ENCODE assay signal across 9 cellular contexts in the genomic region with DNA sequence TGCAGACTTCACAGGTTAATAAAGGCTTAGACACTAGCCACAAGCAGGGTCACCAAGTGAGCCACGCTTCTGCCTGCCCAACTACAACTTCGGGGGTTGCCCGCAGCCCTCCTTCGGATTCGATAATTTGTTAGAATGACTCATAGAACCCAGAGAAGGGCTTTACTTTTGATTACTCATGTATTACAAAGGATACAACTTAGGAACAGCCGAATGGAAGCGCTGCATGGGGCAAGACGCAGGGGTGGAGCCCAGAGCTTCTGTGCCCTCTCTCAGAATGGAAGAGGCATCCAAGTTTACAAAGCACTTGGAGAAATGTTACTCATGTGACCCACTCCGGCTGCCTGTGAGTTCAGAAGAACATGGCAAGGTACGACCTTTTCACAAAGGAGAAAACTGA. TPM values are rescaled to one million over a fixed set of nuclear protein-coding genes. Genes with fewer than 3 reads are reported as not detected.
DNase-seq lines count a peak whose midpoint lies in the region; ATAC-seq and TF ChIP-seq lines count a peak whose summit lies in the region.
"Had no signal": no experiment of that assay in that cellular context is flagged by ENCODE, and none has a peak within 500 bp of the region (broad histone marks: within the 10 kb centered on the region; RNA-seq: fewer than 3 reads in every experiment).

No MANE protein-coding gene starts in this region.

- H3K27me3 ChIP-seq in HCT116 (ENCODE audit: insufficient read depth, low read length), result peaks cover 20% of the 10 kb centered on the region; the same call in 1 of the 2 replicates
- peaks cover 2% of the 10 kb centered on the region for H3K27me3 ChIP-seq in fibroblast of lung (ENCODE audit: control insufficient read depth, insufficient read depth, low read length)
- peaks cover 9 to 18% (median 14%) of the 10 kb centered on the region in 3 donors for H3K27me3 ChIP-seq in skeletal muscle tissue (ENCODE audit: control insufficient read depth in 3 of 3, insufficient read depth in 3 of 3, low read length in 3 of 3)

- TF ChIP-seq CTCF in HCT116 (IDR thresholded peaks at IDR 0.05 in 2 of 3, conservative IDR thresholded peaks at IDR 0.05 in 1 of 3; ENCODE audit: borderline replicate concordance in 1 of 3, insufficient read depth in 1 of 3, low read depth in 2 of 3, low read length in 2 of 3), result no peak
- no peak for TF ChIP-seq CTCF in fibroblast of lung (conservative IDR thresholded peaks at IDR 0.05 in 1 of 2, IDR thresholded peaks at IDR 0.05 in 1 of 2; ENCODE audit: low read depth in 1 of 2, low read length in 2 of 2)
- no peak for TF ChIP-seq CTCF in omental fat pad (IDR thresholded peaks at IDR 0.05)

- no peak for TF ChIP-seq RAD21 in HCT116 (IDR thresholded peaks at IDR 0.05; ENCODE audit: low read depth)

- no peaks in the 10 kb centered on the region for H3K9me3 Mint-ChIP-seq in stimulated activated memory B cell treated with anti-CD40 and anti-IgM and Interleukin-4, amounts not matched to agents 10 μg/mL and 1 μg/mL and 100 μg/mL, for 72 hours

- H3K36me3 ChIP-seq in HCT116 (ENCODE audit: control insufficient read depth in 1 of 2, insufficient read depth in 2 of 2, low read length in 2 of 2), result no peaks in the 10 kb centered on the region
- no peaks in the 10 kb centered on the region for H3K36me3 ChIP-seq in fibroblast of lung (ENCODE audit: control insufficient read depth, insufficient read depth, low read length)
- H3K36me3 ChIP-seq in skeletal muscle tissue (ENCODE audit: control insufficient read depth in 3 of 3, insufficient read depth in 3 of 3, low read length in 3 of 3), result no peaks in the 10 kb centered on the region

- H3K79me2 ChIP-seq in HCT116 (ENCODE audit: insufficient read depth, low read length), result no peaks in the 10 kb centered on the region
- H3K79me2 ChIP-seq in fibroblast of lung (ENCODE audit: control insufficient read depth, insufficient read depth, low read length), result no peaks in the 10 kb centered on the region

- H3K9me2 ChIP-seq in HCT116 (ENCODE audit: insufficient read depth), result no peaks in the 10 kb centered on the region

- no TSS peak for BruUV-seq in HCT116 (replicated peaks; lab: Mats Ljungman, UMichigan)

- intact Hi-C loops in HCT116 (cut with micrococcal nuclease), result loop anchor here (5.0 kb wide), 1 partner anchor 123 kb away; no protein-coding TSS in a partner anchor

- H4K20me1 ChIP-seq in HCT116 (ENCODE audit: insufficient read depth), result no peaks in the 10 kb centered on the region
- H4K20me1 ChIP-seq in fibroblast of lung (ENCODE audit: control insufficient read depth, extremely low read depth, insufficient read depth, low read length), result no peaks in the 10 kb centered on the region

- DNase-seq in HCT116 (ENCODE audit: low read depth, low spot score), result no peak
- peak; percentile 8 for DNase-seq in SK-MEL-5 (ENCODE audit: low read depth, low spot score)
- DNase-seq in fibroblast of lung (ENCODE audit: low read depth in 2 of 2), result peak; percentile 39 to 77
- no peak for DNase-seq in omental fat pad (ENCODE audit: low spot score)
- DNase-seq: NCI-H1105 had no signal

- H3K9me3 ChIP-seq in HCT116 (ENCODE audit: control insufficient read depth in 1 of 2, insufficient read depth in 1 of 2, low read depth in 1 of 2, low read length in 2 of 2) (no peaks in the 10 kb centered on the region), fibroblast of lung (ENCODE audit: control insufficient read depth, insufficient read depth, low read depth, low read length) (no peaks in the 10 kb centered on the region), skeletal muscle tissue (ENCODE audit: control insufficient read depth in 3 of 3, low read length in 3 of 3) (no peaks in the 10 kb centered on the region)

- CTCF ChIA-PET in HCT116 (lab: Charles Lee), result interaction anchor here (0.8 to 6.8 kb wide), 6 partner anchors 9 to 157 kb away, joined by 3 to 72 read pairs (median 6); no protein-coding TSS in a partner anchor

- no peak for TF ChIP-seq POLR2A in HCT116 (IDR thresholded peaks at IDR 0.05; ENCODE audit: borderline replicate concordance, extremely low read depth, insufficient read depth, insufficient read length)

- peak overlapping the region; percentile 38 for H2AFZ ChIP-seq in HCT116 (ENCODE audit: low read depth, low read length, poor library complexity, severe bottlenecking)
- no peak overlapping the region for H2AFZ ChIP-seq in fibroblast of lung (ENCODE audit: low read length)

- RAD21 ChIA-PET in HCT116 (lab: Charles Lee; ENCODE audit: low non-redundant PET in 1 of 2, low total read pairs in 2 of 2, uncharacterized antibody in 2 of 2, unreplicated experiment in 2 of 2), result no interaction called here

- H3K4me3 ChIP-seq in HCT116 (replicated peaks in 1 of 2; ENCODE audit: low read depth in 1 of 2, low read length in 2 of 2) (peak overlapping the region in 1 of 2 experiments; percentile 18; a peak in 1 of 4 replicates), fibroblast of lung (replicated peaks in 1 of 4; ENCODE audit: control extremely low read depth in 1 of 4, insufficient read depth in 1 of 4, low read depth in 3 of 4, low read length in 4 of 4) (no peak overlapping the region), skeletal muscle tissue (ENCODE audit: low read length in 3 of 3) (no peak overlapping the region)

- H3K4me1 ChIP-seq in HCT116 (ENCODE audit: control insufficient read depth in 1 of 2, insufficient read depth in 2 of 2, low read length in 2 of 2) (peaks cover 10 to 24% of the 10 kb centered on the region in 2 experiments), fibroblast of lung (ENCODE audit: control insufficient read depth, extremely low read depth, insufficient read depth, low read length) (no peaks in the 10 kb centered on the region), skeletal muscle tissue (ENCODE audit: control insufficient read depth in 3 of 3, insufficient read depth in 3 of 3, low read length in 3 of 3) (peaks cover 14 to 34% (median 17%) of the 10 kb centered on the region in 3 donors)

- ATAC-seq in HCT116, result peak; percentile 56
- ATAC-seq in HG03159 (IDR thresholded peaks at IDR 0.05; ENCODE audit: unreplicated experiment), result no peak
- ATAC-seq in HG03135 (IDR thresholded peaks at IDR 0.05; ENCODE audit: unreplicated experiment), result no peak
- no peak for ATAC-seq in stimulated activated memory B cell treated with anti-CD40 and anti-IgM and Interleukin-4, amounts not matched to agents 10 μg/mL and 1 μg/mL and 100 μg/mL, for 72 hours
- ATAC-seq in omental fat pad (ENCODE audit: low FRiP score), result no peak

- H3K9ac ChIP-seq in HCT116 (ENCODE audit: low read length), result peak overlapping the region; percentile 19; the same call in 1 of the 2 replicates
- H3K9ac ChIP-seq in fibroblast of lung (ENCODE audit: insufficient read depth, low read length), result no peak overlapping the region
- H3K9ac ChIP-seq in skeletal muscle tissue (ENCODE audit: low read depth in 1 of 3, low read length in 3 of 3), result peak overlapping the region in 1 of 3 donors; percentile 23

- H3K4me2 ChIP-seq in HCT116 (ENCODE audit: low read length), result peak overlapping the region; percentile 54
- no peak overlapping the region for H3K4me2 ChIP-seq in fibroblast of lung (ENCODE audit: extremely low read depth, insufficient read depth, low read length)

- in situ Hi-C loops in SK-MEL-5 (cut with HindIII; ENCODE audit: low pct_unique_long_range_greater_than_20kb, low sequenced_read_pairs), result no loop called here

- no peak overlapping the region for H3K4me3 Mint-ChIP-seq in stimulated activated memory B cell treated with anti-CD40 and anti-IgM and Interleukin-4, amounts not matched to agents 10 μg/mL and 1 μg/mL and 100 μg/mL, for 72 hours

- H3K27ac ChIP-seq in HCT116 (ENCODE audit: low read depth, low read length), result no peak overlapping the region
- H3K27ac ChIP-seq in fibroblast of lung (ENCODE audit: insufficient read depth, low read length), result no peak overlapping the region
- peak overlapping the region; percentile 51 for H3K27ac ChIP-seq in skeletal muscle tissue (ENCODE audit: low read depth, low read length)

- H3K27me3 Mint-ChIP-seq in stimulated activated memory B cell treated with anti-CD40 and anti-IgM and Interleukin-4, amounts not matched to agents 10 μg/mL and 1 μg/mL and 100 μg/mL, for 72 hours, result peaks cover 60% of the 10 kb centered on the region

- no peak overlapping the region for H3K27ac Mint-ChIP-seq in stimulated activated memory B cell treated with anti-CD40 and anti-IgM and Interleukin-4, amounts not matched to agents 10 μg/mL and 1 μg/mL and 100 μg/mL, for 72 hours

- H3K4me1 Mint-ChIP-seq in stimulated activated memory B cell treated with anti-CD40 and anti-IgM and Interleukin-4, amounts not matched to agents 10 μg/mL and 1 μg/mL and 100 μg/mL, for 72 hours, result peaks cover 8% of the 10 kb centered on the region

- no peaks in the 10 kb centered on the region for H3K36me3 Mint-ChIP-seq in stimulated activated memory B cell treated with anti-CD40 and anti-IgM and Interleukin-4, amounts not matched to agents 10 μg/mL and 1 μg/mL and 100 μg/mL, for 72 hours

- POLR2A ChIA-PET in HCT116 (lab: Charles Lee), result no interaction called here

TF ChIP-seq in HCT116, 20 proteins besides CTCF, POLR2A, EP300 and RAD21 (continues in another document):
- TF ChIP-seq FOSL1 (IDR thresholded peaks at IDR 0.05; ENCODE audit: low read depth) (0 out of 2 replicates have a peak, but pooled peaks have one; percentile 39), SIN3A (IDR thresholded peaks at IDR 0.05; ENCODE audit: low read depth) (no peak), EZH2phosphoT487 (IDR thresholded peaks at IDR 0.05; ENCODE audit: borderline replicate concordance) (no peak)

RNA-seq across cellular contexts. Expression of gene CDH5, which starts 7.5 kb away (rescaled TPM):
- total RNA-seq in HCT116 (2021; ENCODE audit: unreplicated experiment), result 0.15 TPM
- polyA plus RNA-seq in HCT116 (2012), result not detected in 2 replicates
- total RNA-seq in SK-MEL-5 (2014; rRNA removed; shearing (Covaris generic)), result not detected in 2 replicates
- not detected in 2 replicates for polyA plus RNA-seq in SK-MEL-5 (2015; cell fraction: cytosol; rRNA removed)
- not detected in 2 replicates for polyA plus RNA-seq in SK-MEL-5 (2015; cell fraction: nucleus; rRNA removed)
- under 0.01 TPM in 1 of 2 replicates, not detected in the other for total RNA-seq in fibroblast of lung
- polyA plus RNA-seq in fibroblast of lung, result 0.02 and 0.07 TPM in 2 replicates
- polyA plus RNA-seq in fibroblast of lung (2012), result not detected in 2 replicates
- polyA minus RNA-seq in fibroblast of lung (ENCODE audit: low replicate concordance), result 0.20 TPM in 1 of 2 replicates, not detected in the other
- 42.8 TPM for total RNA-seq in skeletal muscle tissue
- 100 to 1,000 TPM in 1 of 4 donors, 10 to 100 TPM in 3; 31.8 to 237 (median 95.8) TPM for total RNA-seq in omental fat pad

Comparison
In these comparisons a context has a peak if more than half of its experiments do, and no peak if none do; other contexts are left out.
1. DNase-seq: peak in SK-MEL-5 (single experiment) and fibroblast of lung (2 of 2); none in HCT116 (single experiment) and omental fat pad (single experiment).
2. RNA of gene CDH5, which starts 7.5 kb away (total RNA-seq): 31.8 to 237 TPM in omental fat pad and 42.8 TPM in skeletal muscle tissue (single experiment); 0.15 TPM in HCT116 (single experiment), not detected in SK-MEL-5 and under 0.01 TPM in fibroblast of lung; every median in the first group is over 10 times any median in the second.